2 cellular contexts compared by ENCODE assay signal in the genomic region with DNA sequence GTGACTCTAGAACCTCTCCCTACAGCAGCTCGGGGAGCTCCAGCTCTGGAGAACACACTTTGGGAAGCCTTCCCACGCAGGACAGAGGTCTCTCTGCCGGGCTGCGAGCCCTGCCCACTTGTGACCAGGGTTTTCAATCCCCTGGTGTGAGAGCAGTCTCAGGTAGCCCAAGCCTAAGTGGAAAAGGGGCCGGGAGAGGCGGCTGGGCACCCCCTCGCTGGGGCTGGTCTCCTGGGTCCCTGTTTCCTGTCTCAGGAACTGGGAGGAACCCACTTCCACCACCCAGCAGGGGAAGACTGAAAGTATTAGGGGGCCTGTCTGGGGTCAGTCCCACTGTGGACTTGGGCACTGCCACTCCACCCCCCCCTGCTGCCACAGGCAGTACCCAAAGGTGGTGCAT.
TF ChIP-seq lines count a peak whose summit lies in the region.

No MANE protein-coding gene starts in this region.

TF ChIP-seq in SK-N-SH, 30 proteins besides CTCF, POLR2A, EP300 and RAD21 (continued from another document):
- TF ChIP-seq, protein P1, sequence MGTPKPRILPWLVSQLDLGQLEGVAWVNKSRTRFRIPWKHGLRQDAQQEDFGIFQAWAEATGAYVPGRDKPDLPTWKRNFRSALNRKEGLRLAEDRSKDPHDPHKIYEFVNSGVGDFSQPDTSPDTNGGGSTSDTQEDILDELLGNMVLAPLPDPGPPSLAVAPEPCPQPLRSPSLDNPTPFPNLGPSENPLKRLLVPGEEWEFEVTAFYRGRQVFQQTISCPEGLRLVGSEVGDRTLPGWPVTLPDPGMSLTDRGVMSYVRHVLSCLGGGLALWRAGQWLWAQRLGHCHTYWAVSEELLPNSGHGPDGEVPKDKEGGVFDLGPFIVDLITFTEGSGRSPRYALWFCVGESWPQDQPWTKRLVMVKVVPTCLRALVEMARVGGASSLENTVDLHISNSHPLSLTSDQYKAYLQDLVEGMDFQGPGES (IDR thresholded peaks at IDR 0.05; ENCODE audit: low read depth, low read length), result no peak
- TF ChIP-seq MEF2A (IDR thresholded peaks at IDR 0.05; ENCODE audit: borderline replicate concordance, low read depth) (no peak), CHD2 (IDR thresholded peaks at IDR 0.05; ENCODE audit: low read length, partially characterized antibody) (no peak), FOXM1 (IDR thresholded peaks at IDR 0.05; ENCODE audit: low read depth) (no peak), EZH2phosphoT487 (IDR thresholded peaks at IDR 0.05; ENCODE audit: borderline replicate concordance, low read depth) (no peak), TEAD4 (IDR thresholded peaks at IDR 0.05; ENCODE audit: borderline replicate concordance, insufficient read depth) (no peak), YY1 (IDR thresholded peaks at IDR 0.05; ENCODE audit: low read depth) (no peak)
- TF ChIP-seq, protein P2, sequence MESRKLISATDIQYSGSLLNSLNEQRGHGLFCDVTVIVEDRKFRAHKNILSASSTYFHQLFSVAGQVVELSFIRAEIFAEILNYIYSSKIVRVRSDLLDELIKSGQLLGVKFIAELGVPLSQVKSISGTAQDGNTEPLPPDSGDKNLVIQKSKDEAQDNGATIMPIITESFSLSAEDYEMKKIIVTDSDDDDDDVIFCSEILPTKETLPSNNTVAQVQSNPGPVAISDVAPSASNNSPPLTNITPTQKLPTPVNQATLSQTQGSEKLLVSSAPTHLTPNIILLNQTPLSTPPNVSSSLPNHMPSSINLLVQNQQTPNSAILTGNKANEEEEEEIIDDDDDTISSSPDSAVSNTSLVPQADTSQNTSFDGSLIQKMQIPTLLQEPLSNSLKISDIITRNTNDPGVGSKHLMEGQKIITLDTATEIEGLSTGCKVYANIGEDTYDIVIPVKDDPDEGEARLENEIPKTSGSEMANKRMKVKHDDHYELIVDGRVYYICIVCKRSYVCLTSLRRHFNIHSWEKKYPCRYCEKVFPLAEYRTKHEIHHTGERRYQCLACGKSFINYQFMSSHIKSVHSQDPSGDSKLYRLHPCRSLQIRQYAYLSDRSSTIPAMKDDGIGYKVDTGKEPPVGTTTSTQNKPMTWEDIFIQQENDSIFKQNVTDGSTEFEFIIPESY (IDR thresholded peaks at IDR 0.05; ENCODE audit: borderline replicate concordance, low read depth), result no peak

TF ChIP-seq in SK-N-SH treated with all-trans-retinoic acid at 6 μM for 48 hours, 23 proteins besides CTCF, POLR2A, EP300 and RAD21 (continued from another document):
- TF ChIP-seq, protein P3, sequence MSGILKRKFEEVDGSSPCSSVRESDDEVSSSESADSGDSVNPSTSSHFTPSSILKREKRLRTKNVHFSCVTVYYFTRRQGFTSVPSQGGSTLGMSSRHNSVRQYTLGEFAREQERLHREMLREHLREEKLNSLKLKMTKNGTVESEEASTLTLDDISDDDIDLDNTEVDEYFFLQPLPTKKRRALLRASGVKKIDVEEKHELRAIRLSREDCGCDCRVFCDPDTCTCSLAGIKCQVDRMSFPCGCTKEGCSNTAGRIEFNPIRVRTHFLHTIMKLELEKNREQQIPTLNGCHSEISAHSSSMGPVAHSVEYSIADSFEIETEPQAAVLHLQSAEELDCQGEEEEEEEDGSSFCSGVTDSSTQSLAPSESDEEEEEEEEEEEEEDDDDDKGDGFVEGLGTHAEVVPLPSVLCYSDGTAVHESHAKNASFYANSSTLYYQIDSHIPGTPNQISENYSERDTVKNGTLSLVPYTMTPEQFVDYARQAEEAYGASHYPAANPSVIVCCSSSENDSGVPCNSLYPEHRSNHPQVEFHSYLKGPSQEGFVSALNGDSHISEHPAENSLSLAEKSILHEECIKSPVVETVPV (CRISPR knock-in tag; IDR thresholded peaks at IDR 0.05), result no peak
- TF ChIP-seq, protein P4, sequence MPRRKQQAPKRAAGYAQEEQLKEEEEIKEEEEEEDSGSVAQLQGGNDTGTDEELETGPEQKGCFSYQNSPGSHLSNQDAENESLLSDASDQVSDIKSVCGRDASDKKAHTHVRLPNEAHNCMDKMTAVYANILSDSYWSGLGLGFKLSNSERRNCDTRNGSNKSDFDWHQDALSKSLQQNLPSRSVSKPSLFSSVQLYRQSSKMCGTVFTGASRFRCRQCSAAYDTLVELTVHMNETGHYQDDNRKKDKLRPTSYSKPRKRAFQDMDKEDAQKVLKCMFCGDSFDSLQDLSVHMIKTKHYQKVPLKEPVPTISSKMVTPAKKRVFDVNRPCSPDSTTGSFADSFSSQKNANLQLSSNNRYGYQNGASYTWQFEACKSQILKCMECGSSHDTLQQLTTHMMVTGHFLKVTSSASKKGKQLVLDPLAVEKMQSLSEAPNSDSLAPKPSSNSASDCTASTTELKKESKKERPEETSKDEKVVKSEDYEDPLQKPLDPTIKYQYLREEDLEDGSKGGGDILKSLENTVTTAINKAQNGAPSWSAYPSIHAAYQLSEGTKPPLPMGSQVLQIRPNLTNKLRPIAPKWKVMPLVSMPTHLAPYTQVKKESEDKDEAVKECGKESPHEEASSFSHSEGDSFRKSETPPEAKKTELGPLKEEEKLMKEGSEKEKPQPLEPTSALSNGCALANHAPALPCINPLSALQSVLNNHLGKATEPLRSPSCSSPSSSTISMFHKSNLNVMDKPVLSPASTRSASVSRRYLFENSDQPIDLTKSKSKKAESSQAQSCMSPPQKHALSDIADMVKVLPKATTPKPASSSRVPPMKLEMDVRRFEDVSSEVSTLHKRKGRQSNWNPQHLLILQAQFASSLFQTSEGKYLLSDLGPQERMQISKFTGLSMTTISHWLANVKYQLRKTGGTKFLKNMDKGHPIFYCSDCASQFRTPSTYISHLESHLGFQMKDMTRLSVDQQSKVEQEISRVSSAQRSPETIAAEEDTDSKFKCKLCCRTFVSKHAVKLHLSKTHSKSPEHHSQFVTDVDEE (CRISPR knock-in tag; IDR thresholded peaks at IDR 0.05), result no peak
- TF ChIP-seq ARNTL (CRISPR knock-in tag; IDR thresholded peaks at IDR 0.05; ENCODE audit: borderline replicate concordance, low read depth) (no peak), ISL1 (CRISPR knock-in tag; IDR thresholded peaks at IDR 0.05) (no peak), ZFP3 (CRISPR knock-in tag; IDR thresholded peaks at IDR 0.05) (no peak), GLIS3 (CRISPR knock-in tag; IDR thresholded peaks at IDR 0.05) (no peak), TCF4 (CRISPR knock-in tag; IDR thresholded peaks at IDR 0.05; ENCODE audit: borderline replicate concordance) (no peak), OSR1 (CRISPR knock-in tag; IDR thresholded peaks at IDR 0.05) (no peak), BACH2 (CRISPR knock-in tag; IDR thresholded peaks at IDR 0.05; ENCODE audit: borderline replicate concordance) (no peak), ZNF8 (CRISPR knock-in tag; IDR thresholded peaks at IDR 0.05) (no peak), ZC3H10 (CRISPR knock-in tag; IDR thresholded peaks at IDR 0.05) (no peak), ZNF565 (CRISPR knock-in tag; conservative IDR thresholded peaks at IDR 0.05; ENCODE audit: low read depth) (no peak), ZNF70 (CRISPR knock-in tag; IDR thresholded peaks at IDR 0.05) (no peak), SNAI2 (CRISPR knock-in tag; IDR thresholded peaks at IDR 0.05) (no peak)
